ENCODE assay signal across 28 cellular contexts in genomic region chr16:15882563-15882962, GRCh38. TPM values are rescaled to one million over a fixed set of nuclear protein-coding genes. Genes with fewer than 3 reads are reported as not detected.
"Had no signal": no experiment of that assay in that cellular context is flagged by ENCODE, and none has a peak within 500 bp of the region (broad histone marks: within the 10 kb centered on the region; RNA-seq: fewer than 3 reads in every experiment).

No MANE protein-coding gene starts in this region.

- H3K27me3 Mint-ChIP-seq: dendritic cell treated with granulocyte-macrophage colony-stimulating factor and Interleukin-4, amounts not matched to agents 40 ng/mL and 50 ng/mL, for 4 days; effector memory CD8-positive, alpha-beta T cell; memory B cell; naive thymus-derived CD4-positive, alpha-beta T cell had no signal

- H3K4me1 Mint-ChIP-seq: endodermal cell had no signal

- H3K9me3 ChIP-seq: colonic mucosa, esophagus squamous epithelium, gastrocnemius medialis, heart right ventricle, left lung, lower lobe of right lung had no signal

- H3K4me3 ChIP-seq: colonic mucosa, esophagus squamous epithelium, gastrocnemius medialis, heart right ventricle, left lung, lower lobe of right lung had no signal

- H3K36me3 ChIP-seq: colonic mucosa had no signal

- ATAC-seq: effector memory CD8-positive, alpha-beta T cell; esophagus mucosa; gastrocnemius medialis; left cardiac atrium; left lung; left ventricle myocardium superior; lower lobe of right lung; naive thymus-derived CD4-positive, alpha-beta T cell had no signal

- H3K27ac ChIP-seq: colonic mucosa, epithelial cell of prostate, heart right ventricle, left lung, lower lobe of right lung had no signal

- H3K27me3 ChIP-seq: colonic mucosa, esophagus squamous epithelium, gastrocnemius medialis, heart right ventricle, left lung had no signal

- DNase-seq: colonic mucosa; cortex of kidney; effector CD8-positive, alpha-beta T cell; effector memory CD8-positive, alpha-beta T cell; endodermal cell; esophagus squamous epithelium; foreskin fibroblast; foreskin melanocyte; gastrocnemius medialis; glutamatergic neuron; head of caudate nucleus; heart right ventricle; hippocampal formation; left cardiac atrium; left lung; left ventricle myocardium superior; lower lobe of right lung; mesendoderm; midbrain; naive thymus-derived CD4-positive, alpha-beta T cell had no signal

- H3K4me3 Mint-ChIP-seq: dendritic cell treated with granulocyte-macrophage colony-stimulating factor and Interleukin-4, amounts not matched to agents 40 ng/mL and 50 ng/mL, for 4 days; effector memory CD8-positive, alpha-beta T cell; endodermal cell; memory B cell; naive thymus-derived CD4-positive, alpha-beta T cell had no signal

- H3K9me3 Mint-ChIP-seq: dendritic cell treated with granulocyte-macrophage colony-stimulating factor and Interleukin-4, amounts not matched to agents 40 ng/mL and 50 ng/mL, for 4 days; effector memory CD8-positive, alpha-beta T cell; endodermal cell; memory B cell; naive thymus-derived CD4-positive, alpha-beta T cell had no signal

- H3K27ac Mint-ChIP-seq: dendritic cell treated with granulocyte-macrophage colony-stimulating factor and Interleukin-4, amounts not matched to agents 40 ng/mL and 50 ng/mL, for 4 days; endodermal cell; memory B cell had no signal

RNA-seq across cellular contexts. Expression of gene MYH11, which starts 25.7 kb away (rescaled TPM):
- total RNA-seq: dermis microvascular lymphatic vessel endothelial cell, glomerular endothelial cell, lung microvascular endothelial cell had no signal
- polyA plus RNA-seq: keratinocyte had no signal
